Comparison of ENCODE assay signal across 1 cellular context in the genomic region with DNA sequence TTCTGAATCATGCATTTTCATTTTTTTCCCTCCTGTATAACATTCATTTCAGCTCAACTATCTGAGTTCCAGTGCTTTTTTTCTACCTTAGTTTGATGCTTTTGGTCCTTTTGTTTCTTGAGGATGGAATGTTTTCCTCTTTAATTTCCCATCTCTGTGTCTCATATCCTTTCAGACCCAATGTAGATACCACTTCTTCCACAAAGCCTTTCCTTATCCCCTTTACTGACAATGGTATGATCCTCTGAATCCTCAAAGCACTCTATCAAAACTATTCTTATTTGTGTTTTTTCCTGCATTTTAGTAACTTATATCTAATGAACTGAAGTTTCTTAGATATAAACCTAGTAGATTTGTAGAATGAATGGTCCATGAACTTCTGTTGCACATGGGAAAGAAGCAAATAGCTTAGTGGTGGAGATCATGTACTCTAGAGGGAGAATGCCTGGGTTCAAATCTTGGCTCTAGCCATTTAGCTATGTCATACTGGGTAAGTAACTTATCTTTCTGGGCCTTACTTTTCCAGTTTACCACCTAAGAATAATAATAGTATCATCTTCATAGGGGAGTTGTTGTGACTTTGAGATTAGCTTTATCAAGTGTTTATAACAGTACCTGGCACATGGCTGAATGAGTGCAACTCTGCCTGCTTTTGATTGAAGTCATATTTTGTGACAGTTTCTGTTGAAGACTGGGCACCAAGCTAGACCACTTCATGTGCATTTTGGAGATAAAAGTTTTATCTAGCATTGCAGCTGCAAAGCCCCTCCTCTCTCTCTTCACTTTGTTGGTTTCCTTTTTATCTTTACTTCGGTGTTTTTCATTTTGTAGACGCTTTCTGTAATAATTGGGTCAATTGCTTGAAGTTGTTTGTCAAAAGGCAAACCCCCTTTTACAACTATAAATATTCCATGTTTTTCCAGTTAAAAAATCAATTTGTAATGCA.
TF ChIP-seq lines count a peak whose summit lies in the region.

No MANE protein-coding gene starts in this region.

TF ChIP-seq in HepG2, 621 proteins besides CTCF, POLR2A, EP300 and RAD21:
- TF ChIP-seq, protein P1, sequence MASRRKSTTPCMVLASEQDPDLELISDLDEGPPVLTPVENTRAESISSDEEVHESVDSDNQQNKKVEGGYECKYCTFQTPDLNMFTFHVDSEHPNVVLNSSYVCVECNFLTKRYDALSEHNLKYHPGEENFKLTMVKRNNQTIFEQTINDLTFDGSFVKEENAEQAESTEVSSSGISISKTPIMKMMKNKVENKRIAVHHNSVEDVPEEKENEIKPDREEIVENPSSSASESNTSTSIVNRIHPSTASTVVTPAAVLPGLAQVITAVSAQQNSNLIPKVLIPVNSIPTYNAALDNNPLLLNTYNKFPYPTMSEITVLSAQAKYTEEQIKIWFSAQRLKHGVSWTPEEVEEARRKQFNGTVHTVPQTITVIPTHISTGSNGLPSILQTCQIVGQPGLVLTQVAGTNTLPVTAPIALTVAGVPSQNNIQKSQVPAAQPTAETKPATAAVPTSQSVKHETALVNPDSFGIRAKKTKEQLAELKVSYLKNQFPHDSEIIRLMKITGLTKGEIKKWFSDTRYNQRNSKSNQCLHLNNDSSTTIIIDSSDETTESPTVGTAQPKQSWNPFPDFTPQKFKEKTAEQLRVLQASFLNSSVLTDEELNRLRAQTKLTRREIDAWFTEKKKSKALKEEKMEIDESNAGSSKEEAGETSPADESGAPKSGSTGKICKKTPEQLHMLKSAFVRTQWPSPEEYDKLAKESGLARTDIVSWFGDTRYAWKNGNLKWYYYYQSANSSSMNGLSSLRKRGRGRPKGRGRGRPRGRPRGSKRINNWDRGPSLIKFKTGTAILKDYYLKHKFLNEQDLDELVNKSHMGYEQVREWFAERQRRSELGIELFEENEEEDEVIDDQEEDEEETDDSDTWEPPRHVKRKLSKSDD (CRISPR knock-in tag; IDR thresholded peaks at IDR 0.05; ENCODE audit: low read depth), result no peak
- TF ChIP-seq GTF2F1 (IDR thresholded peaks at IDR 0.05; ENCODE audit: low read length) (no peak), SMAD3 (CRISPR knock-in tag; IDR thresholded peaks at IDR 0.05) (no peak), RAD51 (IDR thresholded peaks at IDR 0.05; ENCODE audit: borderline replicate concordance) (no peak), POLR2AphosphoS2 (IDR thresholded peaks at IDR 0.05; ENCODE audit: low read depth, low read length) (no peak), ZNF781 (CRISPR knock-in tag; IDR thresholded peaks at IDR 0.05; ENCODE audit: borderline replicate concordance, not compliant biosample characterization) (no peak), RARA (CRISPR knock-in tag; IDR thresholded peaks at IDR 0.05) (no peak), CBX5 (CRISPR knock-in tag; IDR thresholded peaks at IDR 0.05; ENCODE audit: borderline replicate concordance) (no peak), JUN (CRISPR knock-in tag; IDR thresholded peaks at IDR 0.05) (no peak), RXRB (CRISPR knock-in tag; IDR thresholded peaks at IDR 0.05; ENCODE audit: borderline replicate concordance) (no peak), ZNF775 (CRISPR knock-in tag; IDR thresholded peaks at IDR 0.05; ENCODE audit: borderline replicate concordance) (no peak), PCBP1 (IDR thresholded peaks at IDR 0.05; ENCODE audit: borderline replicate concordance, low read depth, low read length) (no peak), CCDC6 (CRISPR knock-in tag; IDR thresholded peaks at IDR 0.05) (no peak)
- TF ChIP-seq, protein P2, sequence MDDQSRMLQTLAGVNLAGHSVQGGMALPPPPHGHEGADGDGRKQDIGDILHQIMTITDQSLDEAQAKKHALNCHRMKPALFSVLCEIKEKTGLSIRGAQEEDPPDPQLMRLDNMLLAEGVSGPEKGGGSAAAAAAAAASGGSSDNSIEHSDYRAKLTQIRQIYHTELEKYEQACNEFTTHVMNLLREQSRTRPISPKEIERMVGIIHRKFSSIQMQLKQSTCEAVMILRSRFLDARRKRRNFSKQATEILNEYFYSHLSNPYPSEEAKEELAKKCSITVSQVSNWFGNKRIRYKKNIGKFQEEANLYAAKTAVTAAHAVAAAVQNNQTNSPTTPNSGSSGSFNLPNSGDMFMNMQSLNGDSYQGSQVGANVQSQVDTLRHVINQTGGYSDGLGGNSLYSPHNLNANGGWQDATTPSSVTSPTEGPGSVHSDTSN (CRISPR knock-in tag; IDR thresholded peaks at IDR 0.05; ENCODE audit: borderline replicate concordance), result no peak
- TF ChIP-seq, protein P3, sequence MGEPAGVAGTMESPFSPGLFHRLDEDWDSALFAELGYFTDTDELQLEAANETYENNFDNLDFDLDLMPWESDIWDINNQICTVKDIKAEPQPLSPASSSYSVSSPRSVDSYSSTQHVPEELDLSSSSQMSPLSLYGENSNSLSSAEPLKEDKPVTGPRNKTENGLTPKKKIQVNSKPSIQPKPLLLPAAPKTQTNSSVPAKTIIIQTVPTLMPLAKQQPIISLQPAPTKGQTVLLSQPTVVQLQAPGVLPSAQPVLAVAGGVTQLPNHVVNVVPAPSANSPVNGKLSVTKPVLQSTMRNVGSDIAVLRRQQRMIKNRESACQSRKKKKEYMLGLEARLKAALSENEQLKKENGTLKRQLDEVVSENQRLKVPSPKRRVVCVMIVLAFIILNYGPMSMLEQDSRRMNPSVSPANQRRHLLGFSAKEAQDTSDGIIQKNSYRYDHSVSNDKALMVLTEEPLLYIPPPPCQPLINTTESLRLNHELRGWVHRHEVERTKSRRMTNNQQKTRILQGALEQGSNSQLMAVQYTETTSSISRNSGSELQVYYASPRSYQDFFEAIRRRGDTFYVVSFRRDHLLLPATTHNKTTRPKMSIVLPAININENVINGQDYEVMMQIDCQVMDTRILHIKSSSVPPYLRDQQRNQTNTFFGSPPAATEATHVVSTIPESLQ (CRISPR knock-in tag; conservative IDR thresholded peaks at IDR 0.05), result no peak
